8 cellular contexts compared by ENCODE assay signal in genomic region chr4:109433281-109434006, GRCh38. TPM values are rescaled to one million over a fixed set of nuclear protein-coding genes. Genes with fewer than 3 reads are reported as not detected.
DNase-seq lines count a peak whose midpoint lies in the region; ATAC-seq and TF ChIP-seq lines count a peak whose summit lies in the region.

TSS of gene SEC24B (plus strand) at chr4:109433815. CDS start at chr4:109433870, 55 bp downstream.

- peak within 1 kb of the TSS; percentile 55 for H3K27ac Mint-ChIP-seq in central memory CD8-positive, alpha-beta T cell (ENCODE audit: low read depth)

- POLR2A ChIA-PET in AG04449 (lab: Yijun Ruan, JAX): interaction anchor here (0.6 to 0.9 kb wide), 3 partner anchors 115 to 365 kb away, joined by 3 to 7 read pairs (median 3); partner anchors contain the start of gene MCUB

- no peaks in the 10 kb centered on the region for H3K27me3 ChIP-seq in kidney epithelial cell (ENCODE audit: control insufficient read depth, insufficient read depth, low read length)

- peak within 1 kb of the TSS; percentile 75 for H3K4me3 Mint-ChIP-seq in central memory CD8-positive, alpha-beta T cell

- peak; percentile 63 for TF ChIP-seq CTCF in AG04449 (IDR thresholded peaks at IDR 0.05; ENCODE audit: insufficient read depth, low read length, missing control alignments)
- peak; percentile 5 for TF ChIP-seq CTCF in kidney epithelial cell (IDR thresholded peaks at IDR 0.05; ENCODE audit: insufficient read depth, low read length, poor library complexity, severe bottlenecking)

- H3K4me3 ChIP-seq in AG04449 (ENCODE audit: low read depth, low read length): peak within 1 kb of the TSS; percentile 79
- H3K4me3 ChIP-seq in kidney epithelial cell (ENCODE audit: low read depth, low read length): peak within 1 kb of the TSS; percentile 83

- no peak for DNase-seq in AG04449 (ENCODE audit: low read depth, low spot score)
- DNase-seq in NCI-H2196 (lab: John Stamatoyannopoulos, UW; ENCODE audit: unreplicated experiment): peak; percentile 69
- DNase-seq in activated CD4-positive, CD25-positive, alpha-beta regulatory T cell treated with anti-CD3 and anti-CD28 coated beads, Interleukin-2, amount 50 U/mL, for 16 hours (ENCODE audit: low read depth, low spot score): peak; percentile 71
- DNase-seq in central memory CD8-positive, alpha-beta T cell (ENCODE audit: low spot score in 2 of 2): peak; percentile 85 to 89
- DNase-seq in kidney epithelial cell (ENCODE audit: low read depth): no peak
- DNase-seq in stimulated activated CD4-positive, alpha-beta T cell treated with anti-CD3 and anti-CD28 coated beads, Interleukin-1b, Interleukin-23, amount 100 ng/mL, for 1 hour (ENCODE audit: low read depth in 2 of 2): peak; percentile 61 to 77

- H3K36me3 Mint-ChIP-seq in central memory CD8-positive, alpha-beta T cell (ENCODE audit: insufficient read depth): peaks cover 4% of the 10 kb centered on the region

- CTCF ChIA-PET in AG04449 (lab: Yijun Ruan, JAX): interaction anchor here (0.6 to 4.8 kb wide), 48 partner anchors 8 to 1766 kb away, joined by 3 to 52 read pairs (median 4); partner anchors contain the start of genes CFI, GAR1 and PLA2G12A

- H3K36me3 ChIP-seq in kidney epithelial cell (ENCODE audit: control insufficient read depth, insufficient read depth, low read length): no peaks in the 10 kb centered on the region

- H3K27me3 Mint-ChIP-seq in central memory CD8-positive, alpha-beta T cell: no peaks in the 10 kb centered on the region

- peaks cover 45% of the 10 kb centered on the region for H3K4me1 Mint-ChIP-seq in central memory CD8-positive, alpha-beta T cell

- no peaks in the 10 kb centered on the region for H3K9me3 Mint-ChIP-seq in central memory CD8-positive, alpha-beta T cell

- ATAC-seq in GM18867 (IDR thresholded peaks at IDR 0.05; ENCODE audit: unreplicated experiment) (peak; percentile 94), HG03097 (IDR thresholded peaks at IDR 0.05; ENCODE audit: low FRiP score, unreplicated experiment) (peak; percentile 92)
- peak; percentile 88 for ATAC-seq in central memory CD8-positive, alpha-beta T cell (replicated peaks; ENCODE audit: extremely low read depth, poor library complexity, severe bottlenecking)

RNA-seq across cellular contexts. Expression of gene SEC24B, which starts in this region (rescaled TPM):
- total RNA-seq in kidney epithelial cell: 24.1 and 25.2 TPM in 2 replicates

Comparison
In these comparisons a context has a peak if more than half of its experiments do, and no peak if none do; other contexts are left out.
1. DNase-seq: peak in NCI-H2196 (single experiment), activated CD4-positive, CD25-positive, alpha-beta regulatory T cell treated with anti-CD3 and anti-CD28 coated beads, Interleukin-2, amount 50 U/mL, for 16 hours (single experiment), central memory CD8-positive, alpha-beta T cell (2 of 2) and stimulated activated CD4-positive, alpha-beta T cell treated with anti-CD3 and anti-CD28 coated beads, Interleukin-1b, Interleukin-23, amount 100 ng/mL, for 1 hour (2 of 2); none in AG04449 (single experiment) and kidney epithelial cell (single experiment).
2. Peak in every context shown above with its lines, with median percentiles within 50 percentile points of each other: ATAC-seq.